Comparison of ENCODE assay signal across 24 cellular contexts in genomic region chr1:7004181-7004580, GRCh38.
DNase-seq lines count a peak whose midpoint lies in the region; TF ChIP-seq lines count a peak whose summit lies in the region.
"Had no signal": no experiment of that assay in that cellular context is flagged by ENCODE, and none has a peak within 500 bp of the region (broad histone marks: within the 10 kb centered on the region; RNA-seq: fewer than 3 reads in every experiment).

No MANE protein-coding gene starts in this region.

- H3K27ac ChIP-seq in right atrium auricular region (no peak overlapping the region), thymus (ENCODE audit: low read depth) (peak overlapping the region; percentile 46)
- H3K27ac ChIP-seq: BLaER1 had no signal

- no peaks in the 10 kb centered on the region for H3K36me3 ChIP-seq in right atrium auricular region
- H3K36me3 ChIP-seq in thymus (ENCODE audit: control insufficient read depth, insufficient read depth) = no peaks in the 10 kb centered on the region
- H3K36me3 ChIP-seq: BE2C, BLaER1 had no signal

- H3K9me3 ChIP-seq in right atrium auricular region (no peaks in the 10 kb centered on the region), thymus (ENCODE audit: control insufficient read depth) (no peaks in the 10 kb centered on the region)
- H3K9me3 ChIP-seq: BE2C, BLaER1 had no signal

- H3K27ac Mint-ChIP-seq in activated CD4-positive, alpha-beta T cell treated with anti-CD3 and anti-CD28 coated beads, Interleukin-2, amount 10 ng/mL, durations not matched to agents 24 days and 14 days = no peak overlapping the region
- H3K27ac Mint-ChIP-seq: CD14-positive monocyte; CD4-positive, alpha-beta memory T cell; CD4-positive, CD25-positive, alpha-beta regulatory T cell; CD8-positive, alpha-beta memory T cell had no signal

- TF ChIP-seq CTCF in right atrium auricular region (IDR thresholded peaks at IDR 0.05) = no peak
- TF ChIP-seq CTCF in LNCaP clone FGC (IDR thresholded peaks at IDR 0.05; ENCODE audit: control insufficient read depth, extremely low read depth, insufficient read depth) = no peak

- DNase-seq in cardiac septum (ENCODE audit: low spot score) (peak; percentile 26), right atrium auricular region (ENCODE audit: low spot score) (no peak), LNCaP clone FGC (ENCODE audit: low read depth) (peak; percentile 6), inferior parietal cortex (ENCODE audit: extremely low spot score) (peak; percentile 2), SKM-1 treated with dmso at 0.1 percent for 144 hours (lab: John Stamatoyannopoulos, UW; ENCODE audit: unreplicated experiment) (no peak)
- no peak for DNase-seq in activated CD4-positive, alpha-beta T cell treated with anti-CD3 and anti-CD28 coated beads, Interleukin-2, amount 10 ng/mL, durations not matched to agents 24 days and 14 days
- DNase-seq in stimulated activated CD8-positive, alpha-beta memory T cell treated with anti-CD3 and anti-CD28 coated beads, Interleukin-4, amount 100 ng/mL, for 48 hours = no peak
- DNase-seq: 8988T; ACHN; BE2C; CD4-positive, alpha-beta memory T cell; CD4-positive, CD25-positive, alpha-beta regulatory T cell; CD8-positive, alpha-beta memory T cell; COR-L47; DMS 273 treated with DMSO at 0.1 percent for 48 hours; DMS153; DMS53; DMS79; DND-41; EL; GF-D8 had no signal

- 94% methylated on average over 1 of the region's 1 CpG for WGBS in thymus

- H3K4me3 ChIP-seq in right atrium auricular region (no peak overlapping the region), LNCaP clone FGC (ENCODE audit: low read depth, low read length) (no peak overlapping the region), thymus (ENCODE audit: low read length) (no peak overlapping the region)
- H3K4me3 ChIP-seq: BLaER1 had no signal

- H3K4me1 ChIP-seq in right atrium auricular region (no peaks in the 10 kb centered on the region), thymus (ENCODE audit: control insufficient read depth, insufficient read depth, low read length) (no peaks in the 10 kb centered on the region)
- H3K4me1 ChIP-seq: BE2C, BLaER1 had no signal

- peaks cover 3% of the 10 kb centered on the region for H3K27me3 Mint-ChIP-seq in activated CD4-positive, alpha-beta T cell treated with anti-CD3 and anti-CD28 coated beads, Interleukin-2, amount 10 ng/mL, durations not matched to agents 24 days and 14 days

- H3K36me3 Mint-ChIP-seq in activated CD4-positive, alpha-beta T cell treated with anti-CD3 and anti-CD28 coated beads, Interleukin-2, amount 10 ng/mL, durations not matched to agents 24 days and 14 days (ENCODE audit: low read depth) = no peaks in the 10 kb centered on the region
- H3K36me3 Mint-ChIP-seq: CD14-positive monocyte; CD4-positive, alpha-beta memory T cell; CD4-positive, CD25-positive, alpha-beta regulatory T cell; CD8-positive, alpha-beta memory T cell had no signal

- no peak overlapping the region for H3K4me3 Mint-ChIP-seq in activated CD4-positive, alpha-beta T cell treated with anti-CD3 and anti-CD28 coated beads, Interleukin-2, amount 10 ng/mL, durations not matched to agents 24 days and 14 days
- H3K4me3 Mint-ChIP-seq: CD14-positive monocyte; CD4-positive, alpha-beta memory T cell; CD4-positive, CD25-positive, alpha-beta regulatory T cell; CD8-positive, alpha-beta memory T cell had no signal

- no peaks in the 10 kb centered on the region for H3K4me1 Mint-ChIP-seq in activated CD4-positive, alpha-beta T cell treated with anti-CD3 and anti-CD28 coated beads, Interleukin-2, amount 10 ng/mL, durations not matched to agents 24 days and 14 days
- H3K4me1 Mint-ChIP-seq: CD14-positive monocyte; CD4-positive, alpha-beta memory T cell; CD4-positive, CD25-positive, alpha-beta regulatory T cell; CD8-positive, alpha-beta memory T cell had no signal

- no peaks in the 10 kb centered on the region for H3K9me3 Mint-ChIP-seq in activated CD4-positive, alpha-beta T cell treated with anti-CD3 and anti-CD28 coated beads, Interleukin-2, amount 10 ng/mL, durations not matched to agents 24 days and 14 days
- H3K9me3 Mint-ChIP-seq: CD14-positive monocyte; CD4-positive, CD25-positive, alpha-beta regulatory T cell; CD8-positive, alpha-beta memory T cell had no signal

- intact Hi-C loops in cardiac septum (cut with DNase I) = no loop called here
- intact Hi-C loops in activated CD4-positive, alpha-beta T cell treated with anti-CD3 and anti-CD28 coated beads, Interleukin-2, amount 10 ng/mL, durations not matched to agents 24 days and 14 days (cut with micrococcal nuclease) = no loop called here

- H3K27me3 ChIP-seq in right atrium auricular region (no peaks in the 10 kb centered on the region), thymus (ENCODE audit: control insufficient read depth, insufficient read depth) (no peaks in the 10 kb centered on the region)
- H3K27me3 ChIP-seq: BE2C, BLaER1 had no signal

Comparison
In these comparisons a context has a peak if more than half of its experiments do, and no peak if none do; other contexts are left out.
1. DNase-seq: peak in cardiac septum (single experiment), LNCaP clone FGC (single experiment) and inferior parietal cortex (single experiment); none in right atrium auricular region (single experiment), activated CD4-positive, alpha-beta T cell treated with anti-CD3 and anti-CD28 coated beads, Interleukin-2, amount 10 ng/mL, durations not matched to agents 24 days and 14 days (single experiment), SKM-1 treated with dmso at 0.1 percent for 144 hours (single experiment) and stimulated activated CD8-positive, alpha-beta memory T cell treated with anti-CD3 and anti-CD28 coated beads, Interleukin-4, amount 100 ng/mL, for 48 hours (single experiment).